ENCODE assay signal across 6 cellular contexts in genomic region chr11:118998388-118998717, GRCh38. TPM values are rescaled to one million over a fixed set of nuclear protein-coding genes. Genes with fewer than 3 reads are reported as not detected.
DNase-seq lines count a peak whose midpoint lies in the region; ATAC-seq, FAIRE-seq and TF ChIP-seq lines count a peak whose summit lies in the region.

No MANE protein-coding gene starts in this region.

- peak overlapping the region; percentile 75 for H3K4me3 ChIP-seq in Caco-2 (ENCODE audit: low read depth, low read length)
- peak overlapping the region; percentile 96 for H3K4me3 ChIP-seq in HUES64 (ENCODE audit: low read length)
- H3K4me3 ChIP-seq in endothelial cell of umbilical vein (replicated peaks in 1 of 3; ENCODE audit: insufficient read depth in 1 of 3, low read depth in 1 of 3, low read length in 3 of 3) = peak overlapping the region; percentile 61 to 81 (median 62)
- peak overlapping the region; percentile 79 for H3K4me3 ChIP-seq in smooth muscle cell

- H2AFZ ChIP-seq in endothelial cell of umbilical vein (ENCODE audit: low read depth, low read length) (peak overlapping the region; percentile 46), smooth muscle cell (ENCODE audit: low read depth) (peak overlapping the region; percentile 94)

- H3K79me2 ChIP-seq in endothelial cell of umbilical vein (ENCODE audit: control insufficient read depth, insufficient read depth, low read length) = peaks cover 8% of the 10 kb centered on the region
- peaks cover 15% of the 10 kb centered on the region for H3K79me2 ChIP-seq in smooth muscle cell (ENCODE audit: low read depth)

- ATAC-seq in GM18519 (IDR thresholded peaks at IDR 0.05; ENCODE audit: low FRiP score, unreplicated experiment) = no peak

- H3K27me3 ChIP-seq in Caco-2 (replicated peaks; ENCODE audit: control insufficient read depth, insufficient read depth, low read length) (no peaks in the 10 kb centered on the region), HUES64 (ENCODE audit: insufficient read depth, low read length) (no peaks in the 10 kb centered on the region), endothelial cell of umbilical vein (ENCODE audit: control insufficient read depth in 2 of 2, insufficient read depth in 2 of 2, low read length in 2 of 2) (no peaks in the 10 kb centered on the region), smooth muscle cell (ENCODE audit: low read depth) (no peaks in the 10 kb centered on the region)

- dilution Hi-C loops in endothelial cell of umbilical vein (cut with MboI; ENCODE audit: extremely low pct_ligation_motif_present, low sequenced_read_pairs) = no loop called here

- no peaks in the 10 kb centered on the region for H3F3A ChIP-seq in smooth muscle cell (ENCODE audit: low read depth)

- peak overlapping the region; percentile 94 for H3K27ac Mint-ChIP-seq in Caco-2 (ENCODE audit: unreplicated experiment)

- POLR2A ChIA-PET in Caco-2 (lab: Charles Lee) = interaction anchor here (0.5 to 2.6 kb wide), 13 partner anchors 12 to 123 kb away, joined by 3 to 24 read pairs (median 6); partner anchors contain the start of genes DPAGT1, RPS25, TRAPPC4 and VPS11
- POLR2A ChIA-PET in endothelial cell of umbilical vein (lab: Charles Lee) = interaction anchor here (1.4 kb wide), 1 partner anchor 20 kb away, joined by 6 read pairs; the partner anchor contains the start of genes RPS25 and TRAPPC4

- H3K36me3 Mint-ChIP-seq in Caco-2 (ENCODE audit: insufficient read depth, unreplicated experiment) = peaks cover 59% of the 10 kb centered on the region

- TF ChIP-seq CTCF in Caco-2 (IDR thresholded peaks at IDR 0.05; ENCODE audit: insufficient read depth in 1 of 2, low read depth in 1 of 2, low read length in 1 of 2, severe bottlenecking in 1 of 2, unreplicated experiment in 1 of 2) = no peak
- no peak for TF ChIP-seq CTCF in endothelial cell of umbilical vein (IDR thresholded peaks at IDR 0.05; ENCODE audit: extremely low read depth in 1 of 2, insufficient read depth in 1 of 2, low read depth in 1 of 2, low read length in 2 of 2)
- no peak for TF ChIP-seq CTCF in smooth muscle cell (IDR thresholded peaks at IDR 0.05; ENCODE audit: borderline replicate concordance, insufficient read depth, poor library complexity, severe bottlenecking)

- CTCF ChIA-PET in Caco-2 (lab: Charles Lee) (interaction anchor here (0.7 to 1.1 kb wide), 4 partner anchors 57 to 309 kb away, joined by 3 to 5 read pairs (median 3); no protein-coding TSS in a partner anchor), endothelial cell of umbilical vein (lab: Charles Lee) (interaction anchor here (1.0 to 1.6 kb wide), 5 partner anchors 18 to 403 kb away, joined by 3 to 4 read pairs (median 3); partner anchors contain the start of gene TRAPPC4)

- DNase-seq in Caco-2 (no peak), endothelial cell of umbilical vein (ENCODE audit: low read depth, low spot score) (no peak), smooth muscle cell (lab: John Stamatoyannopoulos, UW; ENCODE audit: unreplicated experiment) (no peak), SIG-M5 (lab: John Stamatoyannopoulos, UW) (no peak)

- H3K9ac ChIP-seq in HUES64 (ENCODE audit: low read depth, low read length) = peak overlapping the region; percentile 90
- H3K9ac ChIP-seq in endothelial cell of umbilical vein (replicated peaks; ENCODE audit: extremely low read depth, insufficient read depth, low read length) = peak overlapping the region; percentile 50
- H3K9ac ChIP-seq in smooth muscle cell (ENCODE audit: low read depth) = peak overlapping the region; percentile 25

- H3K4me1 ChIP-seq in Caco-2 (peaks cover 17% of the 10 kb centered on the region), HUES64 (ENCODE audit: insufficient read depth, low read length) (peaks cover 6% of the 10 kb centered on the region), endothelial cell of umbilical vein (ENCODE audit: control insufficient read depth, extremely low read depth, insufficient read depth, low read length) (peaks cover 18% of the 10 kb centered on the region), smooth muscle cell (ENCODE audit: low read depth) (peaks cover 17% of the 10 kb centered on the region)

- H3K4me3 Mint-ChIP-seq in Caco-2 (ENCODE audit: unreplicated experiment) = peak overlapping the region; percentile 96

- no peaks in the 10 kb centered on the region for H3K27me3 Mint-ChIP-seq in Caco-2 (ENCODE audit: insufficient read depth, unreplicated experiment)

- no peaks in the 10 kb centered on the region for H3K9me3 Mint-ChIP-seq in Caco-2 (ENCODE audit: unreplicated experiment)

- peak overlapping the region; percentile 82 for H3K4me2 ChIP-seq in endothelial cell of umbilical vein (ENCODE audit: insufficient read depth, low read length)
- peak overlapping the region; percentile 94 for H3K4me2 ChIP-seq in smooth muscle cell

- no peak for TF ChIP-seq POLR2A in endothelial cell of umbilical vein (IDR thresholded peaks at IDR 0.05; ENCODE audit: low read depth, low read length)

- under 1% methylated on average over 19 of the region's 19 CpGs for WGBS in HUES64
- whole genome bisulfite sequencing in smooth muscle cell (ENCODE audit: low lambda C conversion rate) = under 1% methylated on average over 19 of the region's 19 CpGs

- H3K9me3 ChIP-seq in Caco-2 = no peaks in the 10 kb centered on the region
- no peaks in the 10 kb centered on the region for H3K9me3 ChIP-seq in HUES64 (ENCODE audit: insufficient read depth, low read depth, low read length)
- H3K9me3 ChIP-seq in endothelial cell of umbilical vein (replicated peaks; ENCODE audit: control insufficient read depth, insufficient read depth, low read length) = no peaks in the 10 kb centered on the region
- H3K9me3 ChIP-seq in smooth muscle cell (replicated peaks; ENCODE audit: low read depth) = no peaks in the 10 kb centered on the region

- no peak for FAIRE-seq in endothelial cell of umbilical vein (lab: Jason Lieb, UNC)

- no TSS peak for BruUV-seq in Caco-2 (replicated peaks; lab: Mats Ljungman, UMichigan)
- no TSS peak for BruUV-seq in endothelial cell of umbilical vein (replicated peaks; lab: Mats Ljungman, UMichigan)

- H3K27ac ChIP-seq in HUES64 (ENCODE audit: low read depth, low read length) = peak overlapping the region; percentile 86
- H3K27ac ChIP-seq in endothelial cell of umbilical vein (ENCODE audit: insufficient read depth, low read depth, low read length) = peak overlapping the region; percentile 26
- peak overlapping the region; percentile 53 for H3K27ac ChIP-seq in smooth muscle cell (ENCODE audit: low read depth)

- no peaks in the 10 kb centered on the region for H3K9me1 ChIP-seq in endothelial cell of umbilical vein (replicated peaks; ENCODE audit: control insufficient read depth, extremely low read depth, insufficient read depth, low read length)

- peaks cover 24% of the 10 kb centered on the region for H3K4me1 Mint-ChIP-seq in Caco-2 (ENCODE audit: low read depth, unreplicated experiment)

- intact Hi-C loops in Caco-2 (cut with micrococcal nuclease; ENCODE audit: unreplicated experiment) = loop anchor here (1.0 kb wide), 3 partner anchors 20 to 59 kb away; partner anchors contain the start of genes HYOU1, RPS25 and TRAPPC4
- intact Hi-C loops in endothelial cell of umbilical vein (cut with micrococcal nuclease) = loop anchor here (1.0 to 5.0 kb wide), 2 partner anchors 20 to 59 kb away; partner anchors contain the start of genes HYOU1, RPS25 and TRAPPC4

- H3K36me3 ChIP-seq in Caco-2 (ENCODE audit: control insufficient read depth, insufficient read depth, low read length) (peaks cover 15% of the 10 kb centered on the region), HUES64 (ENCODE audit: insufficient read depth, low read length) (peaks cover 51% of the 10 kb centered on the region), endothelial cell of umbilical vein (ENCODE audit: control insufficient read depth in 2 of 2, extremely low read depth in 1 of 2, insufficient read depth in 2 of 2, low read length in 2 of 2) (peaks cover 2 to 6% of the 10 kb centered on the region in 2 experiments), smooth muscle cell (ENCODE audit: low read depth) (peaks cover 8% of the 10 kb centered on the region)

- H4K20me1 ChIP-seq in endothelial cell of umbilical vein (replicated peaks; ENCODE audit: control insufficient read depth, extremely low read depth, insufficient read depth, low read length) (no peaks in the 10 kb centered on the region), smooth muscle cell (ENCODE audit: low read depth) (no peaks in the 10 kb centered on the region)

RNA-seq across cellular contexts. Expression of gene CENATAC, which starts 0.4 kb away (rescaled TPM):
- total RNA-seq in Caco-2 (2022) = 185 and 194 TPM in 2 replicates
- 16.9 TPM for polyA plus RNA-seq in HUES64 (2013, experiment 1 of 2)
- polyA plus RNA-seq in HUES64 (2013, experiment 2 of 2) = 17.1 TPM
- total RNA-seq in endothelial cell of umbilical vein = 39.0 and 41.8 TPM in 2 replicates
- 14.2 and 14.6 TPM in 2 replicates for polyA plus RNA-seq in endothelial cell of umbilical vein
- 5.3 and 6.9 TPM in 2 replicates for polyA plus RNA-seq in endothelial cell of umbilical vein (2011; cell fraction: cytosol; rRNA removed)
- polyA plus RNA-seq in endothelial cell of umbilical vein (2011; cell fraction: nucleus; rRNA removed) = 116 and 137 TPM in 2 replicates
- 10.8 and 17.7 TPM in 2 replicates for polyA plus RNA-seq in endothelial cell of umbilical vein (2012)
- 18.3 and 23.0 TPM in 2 replicates for polyA minus RNA-seq in endothelial cell of umbilical vein
- polyA minus RNA-seq in endothelial cell of umbilical vein (2011; cell fraction: cytosol; rRNA and poly(A)+ RNA removed) = 10.9 TPM
- polyA minus RNA-seq in endothelial cell of umbilical vein (2011; cell fraction: nucleus; rRNA and poly(A)+ RNA removed) = 40.3 and 48.5 TPM in 2 replicates
- total RNA-seq in smooth muscle cell = 14.9 and 17.8 TPM in 2 replicates
- polyA plus RNA-seq in smooth muscle cell = 5.3 and 20.9 TPM in 2 replicates

RNA-seq across cellular contexts. Expression of gene RPS25, which starts 19.8 kb away (rescaled TPM):
- total RNA-seq in Caco-2 (2022) (1,811 and 1,967 TPM in 2 replicates), endothelial cell of umbilical vein (992 and 1,027 TPM in 2 replicates), smooth muscle cell (1,510 and 1,616 TPM in 2 replicates)
- 1,112 TPM for polyA plus RNA-seq in HUES64 (2013, experiment 1 of 2)
- 1,192 TPM for polyA plus RNA-seq in HUES64 (2013, experiment 2 of 2)
- polyA plus RNA-seq in endothelial cell of umbilical vein (579 and 887 TPM in 2 replicates), smooth muscle cell (975 and 1,078 TPM in 2 replicates)
- 2,801 and 3,403 TPM in 2 replicates for polyA plus RNA-seq in endothelial cell of umbilical vein (2011; cell fraction: cytosol; rRNA removed)
- polyA plus RNA-seq in endothelial cell of umbilical vein (2011; cell fraction: nucleus; rRNA removed) = 742 and 981 TPM in 2 replicates
- 1,355 and 1,476 TPM in 2 replicates for polyA plus RNA-seq in endothelial cell of umbilical vein (2012)
- polyA minus RNA-seq in endothelial cell of umbilical vein = 61.2 and 80.7 TPM in 2 replicates
- 297 TPM for polyA minus RNA-seq in endothelial cell of umbilical vein (2011; cell fraction: cytosol; rRNA and poly(A)+ RNA removed)
- 28.8 and 29.7 TPM in 2 replicates for polyA minus RNA-seq in endothelial cell of umbilical vein (2011; cell fraction: nucleus; rRNA and poly(A)+ RNA removed)

RNA-seq across cellular contexts. Expression of gene TRAPPC4, which starts 20.2 kb away (rescaled TPM):
- total RNA-seq in Caco-2 (2022) (118 and 126 TPM in 2 replicates), endothelial cell of umbilical vein (64.2 and 79.3 TPM in 2 replicates), smooth muscle cell (55.2 and 103 TPM in 2 replicates)
- polyA plus RNA-seq in HUES64 (2013, experiment 1 of 2) = 89.1 TPM
- 83.6 TPM for polyA plus RNA-seq in HUES64 (2013, experiment 2 of 2)
- polyA plus RNA-seq in endothelial cell of umbilical vein (180 and 224 TPM in 2 replicates), smooth muscle cell (157 and 168 TPM in 2 replicates)
- 149 and 157 TPM in 2 replicates for polyA plus RNA-seq in endothelial cell of umbilical vein (2011; cell fraction: cytosol; rRNA removed)
- 75.4 and 81.5 TPM in 2 replicates for polyA plus RNA-seq in endothelial cell of umbilical vein (2011; cell fraction: nucleus; rRNA removed)
- polyA plus RNA-seq in endothelial cell of umbilical vein (2012) = 136 and 157 TPM in 2 replicates
- 108 and 114 TPM in 2 replicates for polyA minus RNA-seq in endothelial cell of umbilical vein
- 17.2 TPM for polyA minus RNA-seq in endothelial cell of umbilical vein (2011; cell fraction: cytosol; rRNA and poly(A)+ RNA removed)
- 22.6 and 23.1 TPM in 2 replicates for polyA minus RNA-seq in endothelial cell of umbilical vein (2011; cell fraction: nucleus; rRNA and poly(A)+ RNA removed)

RNA-seq across cellular contexts. Expression of gene FOXR1, which starts 26.8 kb away (rescaled TPM):
- not detected in 2 replicates for total RNA-seq in Caco-2 (2022)
- polyA plus RNA-seq in HUES64 (2013, experiment 1 of 2) = not detected
- polyA plus RNA-seq in HUES64 (2013, experiment 2 of 2) = not detected
- not detected in 2 replicates for total RNA-seq in endothelial cell of umbilical vein
- polyA plus RNA-seq in endothelial cell of umbilical vein = not detected in 2 replicates
- not detected in 2 replicates for polyA plus RNA-seq in endothelial cell of umbilical vein (2011; cell fraction: cytosol; rRNA removed)
- polyA plus RNA-seq in endothelial cell of umbilical vein (2011; cell fraction: nucleus; rRNA removed) = not detected in 2 replicates
- polyA plus RNA-seq in endothelial cell of umbilical vein (2012) = not detected in 2 replicates
- not detected in 2 replicates for polyA minus RNA-seq in endothelial cell of umbilical vein
- polyA minus RNA-seq in endothelial cell of umbilical vein (2011; cell fraction: cytosol; rRNA and poly(A)+ RNA removed) = not detected
- polyA minus RNA-seq in endothelial cell of umbilical vein (2011; cell fraction: nucleus; rRNA and poly(A)+ RNA removed) = not detected in 2 replicates
- total RNA-seq in smooth muscle cell = not detected in 2 replicates
- not detected in 2 replicates for polyA plus RNA-seq in smooth muscle cell

RNA-seq across cellular contexts. Expression of gene SLC37A4, which starts 32.3 kb away (rescaled TPM):
- total RNA-seq in Caco-2 (2022) = 97.8 and 108 TPM in 2 replicates
- 31.1 TPM for polyA plus RNA-seq in HUES64 (2013, experiment 1 of 2)
- 35.1 TPM for polyA plus RNA-seq in HUES64 (2013, experiment 2 of 2)
- total RNA-seq in endothelial cell of umbilical vein = 19.9 and 21.5 TPM in 2 replicates
- polyA plus RNA-seq in endothelial cell of umbilical vein = 36.5 and 41.9 TPM in 2 replicates
- 27.4 and 27.8 TPM in 2 replicates for polyA plus RNA-seq in endothelial cell of umbilical vein (2011; cell fraction: cytosol; rRNA removed)
- 58.3 and 71.9 TPM in 2 replicates for polyA plus RNA-seq in endothelial cell of umbilical vein (2011; cell fraction: nucleus; rRNA removed)
- 15.8 and 17.6 TPM in 2 replicates for polyA plus RNA-seq in endothelial cell of umbilical vein (2012)
- 42.3 and 44.5 TPM in 2 replicates for polyA minus RNA-seq in endothelial cell of umbilical vein
- polyA minus RNA-seq in endothelial cell of umbilical vein (2011; cell fraction: cytosol; rRNA and poly(A)+ RNA removed) = 12.2 TPM
- 8.3 and 10.9 TPM in 2 replicates for polyA minus RNA-seq in endothelial cell of umbilical vein (2011; cell fraction: nucleus; rRNA and poly(A)+ RNA removed)
- total RNA-seq in smooth muscle cell = 17.5 and 22.3 TPM in 2 replicates
- 22.8 and 28.9 TPM in 2 replicates for polyA plus RNA-seq in smooth muscle cell

Comparison
In these comparisons a context has a peak if more than half of its experiments do, and no peak if none do; other contexts are left out.
1. H3K27ac ChIP-seq: peak in every context shown above with its lines; median percentile 86 in HUES64; 53 in smooth muscle cell; 26 in endothelial cell of umbilical vein.
2. H3K9ac ChIP-seq: peak in every context shown above with its lines; median percentile 90 in HUES64; 50 in endothelial cell of umbilical vein; 25 in smooth muscle cell.